In genomic region chr14:73783107-73783727, GRCh38 we compare ENCODE assay signal across 11 cellular contexts.
DNase-seq lines count a peak whose midpoint lies in the region; ATAC-seq and TF ChIP-seq lines count a peak whose summit lies in the region.
"Had no signal": no experiment of that assay in that cellular context is flagged by ENCODE, and none has a peak within 500 bp of the region (broad histone marks: within the 10 kb centered on the region; RNA-seq: fewer than 3 reads in every experiment).

No MANE protein-coding gene starts in this region.

- TF ChIP-seq POLR2A in heart left ventricle (IDR thresholded peaks at IDR 0.05) (no peak), breast epithelium (IDR thresholded peaks at IDR 0.05) (no peak)

- peak overlapping the region; percentile 10 to 99 (median 88) for H3K4me3 Mint-ChIP-seq in naive B cell

- H3K4me1 Mint-ChIP-seq in naive B cell, result peaks cover 61 to 76% (median 68%) of the 10 kb centered on the region in 3 donors

- no peaks in the 10 kb centered on the region for H3K27me3 ChIP-seq in heart left ventricle
- no peaks in the 10 kb centered on the region for H3K27me3 ChIP-seq in breast epithelium
- no peaks in the 10 kb centered on the region for H3K27me3 ChIP-seq in aorta (ENCODE audit: control insufficient read depth in 1 of 2, insufficient read depth in 2 of 2, low read length in 1 of 2)
- H3K27me3 ChIP-seq: brain microvascular endothelial cell had no signal

- H3K36me3 ChIP-seq in heart left ventricle (peaks cover 0 to 6% (median 0%) of the 10 kb centered on the region in 9 donors), breast epithelium (no peaks in the 10 kb centered on the region), aorta (ENCODE audit: control insufficient read depth in 1 of 2, insufficient read depth in 2 of 2, low read length in 1 of 2) (no peaks in the 10 kb centered on the region)
- H3K36me3 ChIP-seq: brain microvascular endothelial cell had no signal

- no peak overlapping the region for H3K4me3 ChIP-seq in heart left ventricle
- no peak overlapping the region for H3K4me3 ChIP-seq in breast epithelium
- no peak overlapping the region for H3K4me3 ChIP-seq in aorta (ENCODE audit: low read length in 2 of 2)

- peak overlapping the region in 5 of 6 donors; percentile 37 to 96 (median 85) for H3K27ac Mint-ChIP-seq in naive B cell

- H3K27me3 Mint-ChIP-seq in naive B cell, result no peaks in the 10 kb centered on the region

- no peaks in the 10 kb centered on the region for H3K9me3 Mint-ChIP-seq in naive B cell

- H3K27ac ChIP-seq in heart left ventricle (peak overlapping the region; percentile 6 to 100 (median 98)), breast epithelium (peak overlapping the region; percentile 97 to 98), aorta (ENCODE audit: low read depth in 1 of 2, low read length in 2 of 2) (peak overlapping the region; percentile 10 to 78)
- H3K27ac ChIP-seq: brain microvascular endothelial cell had no signal

- WGBS in heart left ventricle, 4 donors, result 24 to 45% (median 33%) methylated on average over 10 of the region's 10 CpGs
- WGBS in aorta, 2 donors, result 58 to 64% methylated on average over 10 of the region's 10 CpGs

- peak in 2 of 4 donors; percentile 0 to 18 for ATAC-seq in heart left ventricle
- ATAC-seq in naive B cell (ENCODE audit: low read depth in 2 of 2), result no peak
- ATAC-seq in aorta (ENCODE audit: low FRiP score), result no peak

- intact Hi-C loops in heart left ventricle (cut with DNase I), result loop anchor here in 2 of 10 donors (2.0 to 10.0 kb wide), 3 partner anchors 28 to 58 kb away; no protein-coding TSS in a partner anchor
- intact Hi-C loops in cardiac septum (cut with DNase I), result no loop called here
- intact Hi-C loops in breast epithelium (cut with DNase I; ENCODE audit: low total_unique reads), result no loop called here
- intact Hi-C loops in aorta (cut with DNase I), result no loop called here

- H3K36me3 Mint-ChIP-seq in naive B cell, result no peaks in the 10 kb centered on the region

- TF ChIP-seq CTCF in heart left ventricle (IDR thresholded peaks at IDR 0.05) (no peak), breast epithelium (IDR thresholded peaks at IDR 0.05) (no peak)

- peaks cover 18 to 74% (median 54%) of the 10 kb centered on the region in 12 donors for H3K4me1 ChIP-seq in heart left ventricle
- H3K4me1 ChIP-seq in breast epithelium, result peaks cover 20 to 30% of the 10 kb centered on the region in 2 donors
- peaks cover 4 to 7% of the 10 kb centered on the region in 2 donors for H3K4me1 ChIP-seq in aorta (ENCODE audit: control insufficient read depth in 1 of 2, insufficient read depth in 2 of 2, low read length in 2 of 2)

- H3K9me3 ChIP-seq in heart left ventricle (no peaks in the 10 kb centered on the region), breast epithelium (no peaks in the 10 kb centered on the region), aorta (ENCODE audit: control insufficient read depth, low read length) (no peaks in the 10 kb centered on the region)

- DNase-seq in heart left ventricle, result peak in 3 of 5 donors; percentile 40 to 61 (median 52)
- no peak for DNase-seq in cardiac septum (ENCODE audit: low spot score)
- DNase-seq in breast epithelium (ENCODE audit: low spot score in 2 of 2), result no peak
- DNase-seq in naive B cell, result no peak
- peak; percentile 30 to 44 for DNase-seq in aorta
- no peak for DNase-seq in SK-N-DZ (ENCODE audit: low spot score)
- no peak for DNase-seq in globus pallidus (ENCODE audit: low spot score)
- no peak for DNase-seq in stimulated activated CD4-positive, alpha-beta T cell treated with anti-CD3 and anti-CD28 coated beads, Interleukin-15, amount 100 ng/mL, for 24 hours
- DNase-seq: brain microvascular endothelial cell, midbrain, SHP77 treated with DMSO at 0.1 percent for 48 hours had no signal

Comparison
In these comparisons a context has a peak if more than half of its experiments do, and no peak if none do; other contexts are left out.
1. DNase-seq: peak in heart left ventricle (3 of 5) and aorta (2 of 2); none in cardiac septum (single experiment), breast epithelium (0 of 2), naive B cell (single experiment), SK-N-DZ (single experiment), globus pallidus (single experiment) and stimulated activated CD4-positive, alpha-beta T cell treated with anti-CD3 and anti-CD28 coated beads, Interleukin-15, amount 100 ng/mL, for 24 hours (single experiment).
2. H3K27ac ChIP-seq: peak in every context shown above with its lines; median percentile 98 in heart left ventricle; 98 in breast epithelium; 44 in aorta.